17 cellular contexts compared by ENCODE assay signal in genomic region chr15:56929389-56929788, GRCh38. TPM values are rescaled to one million over a fixed set of nuclear protein-coding genes. Genes with fewer than 3 reads are reported as not detected.
DNase-seq lines count a peak whose midpoint lies in the region; ATAC-seq and TF ChIP-seq lines count a peak whose summit lies in the region.
"Had no signal": no experiment of that assay in that cellular context is flagged by ENCODE, and none has a peak within 500 bp of the region (broad histone marks: within the 10 kb centered on the region; RNA-seq: fewer than 3 reads in every experiment).

No MANE protein-coding gene starts in this region.

- H3K4me1 Mint-ChIP-seq in activated T-cell treated with anti-CD3 and anti-CD28 coated beads, Interleukin-2, amount 50 U/mL, for 24 hours (ENCODE audit: low read depth): peaks cover 76% of the 10 kb centered on the region
- H3K4me1 Mint-ChIP-seq in stimulated activated naive CD8-positive, alpha-beta T cell treated with anti-CD3 and anti-CD28 coated beads, Interleukin-15, Interleukin-2, amounts not matched to agents 100 ng/mL and 50 ng/mL, for 24 hours (ENCODE audit: low read depth): peaks cover 77% of the 10 kb centered on the region

- intact Hi-C loops in Right ventricle myocardium inferior (cut with DNase I): no loop called here

- H3K9me3 Mint-ChIP-seq in activated T-cell treated with anti-CD3 and anti-CD28 coated beads, Interleukin-2, amount 50 U/mL, for 24 hours: no peaks in the 10 kb centered on the region
- H3K9me3 Mint-ChIP-seq in stimulated activated naive CD8-positive, alpha-beta T cell treated with anti-CD3 and anti-CD28 coated beads, Interleukin-15, Interleukin-2, amounts not matched to agents 100 ng/mL and 50 ng/mL, for 24 hours: no peaks in the 10 kb centered on the region

- DNase-seq in activated T-cell treated with anti-CD3 and anti-CD28 coated beads, Interleukin-2, amount 50 U/mL, for 24 hours: no peak
- no peak for DNase-seq in activated T-cell treated with anti-CD3 and anti-CD28 coated beads, Interleukin-2, amount 50 U/mL, for 48 hours
- DNase-seq in RPMI7951 (ENCODE audit: low read depth) (peak; percentile 60), fibroblast of mammary gland (ENCODE audit: low read depth) (peak; percentile 74), Right ventricle myocardium inferior (ENCODE audit: missing footprints) (no peak)
- no peak for DNase-seq in stimulated activated CD4-positive, alpha-beta T cell treated with anti-CD3 and anti-CD28 coated beads, Interleukin-4, amount 100 ng/mL, for 4 hours
- DNase-seq: activated B cell treated with CpG ODN at 0.5 μM for 24 hours; cerebellar nuclear complex; kidney; MM.1S; naive thymus-derived CD8-positive, alpha-beta T cell; NCI-H524 treated with DMSO at 0.1 percent for 48 hours; right lobe of liver; SHP77 treated with DMSO at 0.1 percent for 48 hours; upper lobe of left lung had no signal

- H3K4me3 Mint-ChIP-seq in activated T-cell treated with anti-CD3 and anti-CD28 coated beads, Interleukin-2, amount 50 U/mL, for 24 hours: no peak overlapping the region
- no peak overlapping the region for H3K4me3 Mint-ChIP-seq in stimulated activated naive CD8-positive, alpha-beta T cell treated with anti-CD3 and anti-CD28 coated beads, Interleukin-15, Interleukin-2, amounts not matched to agents 100 ng/mL and 50 ng/mL, for 24 hours
- H3K4me3 Mint-ChIP-seq: activated B cell treated with CpG ODN at 0.5 μM for 24 hours had no signal

- H3K4me3 ChIP-seq in fibroblast of mammary gland (ENCODE audit: control insufficient read depth, low read depth, low read length): no peak overlapping the region
- H3K4me3 ChIP-seq: right lobe of liver, upper lobe of left lung had no signal

- H3K27ac Mint-ChIP-seq in activated T-cell treated with anti-CD3 and anti-CD28 coated beads, Interleukin-2, amount 50 U/mL, for 24 hours: peak overlapping the region; percentile 74
- peak overlapping the region; percentile 80 for H3K27ac Mint-ChIP-seq in stimulated activated naive CD8-positive, alpha-beta T cell treated with anti-CD3 and anti-CD28 coated beads, Interleukin-15, Interleukin-2, amounts not matched to agents 100 ng/mL and 50 ng/mL, for 24 hours
- H3K27ac Mint-ChIP-seq: activated B cell treated with CpG ODN at 0.5 μM for 24 hours had no signal

- no peak for TF ChIP-seq CTCF in fibroblast of mammary gland (conservative IDR thresholded peaks at IDR 0.05; ENCODE audit: control insufficient read depth, insufficient read depth, low read depth, low read length)

- peaks cover 65% of the 10 kb centered on the region for H3K36me3 Mint-ChIP-seq in activated T-cell treated with anti-CD3 and anti-CD28 coated beads, Interleukin-2, amount 50 U/mL, for 24 hours (ENCODE audit: low read depth)
- H3K36me3 Mint-ChIP-seq in stimulated activated naive CD8-positive, alpha-beta T cell treated with anti-CD3 and anti-CD28 coated beads, Interleukin-15, Interleukin-2, amounts not matched to agents 100 ng/mL and 50 ng/mL, for 24 hours (ENCODE audit: low read depth): peaks cover 58% of the 10 kb centered on the region

- ATAC-seq in GM18868 (IDR thresholded peaks at IDR 0.05; ENCODE audit: unreplicated experiment): no peak
- no peak for ATAC-seq in Right ventricle myocardium inferior
- ATAC-seq: naive thymus-derived CD8-positive, alpha-beta T cell; right lobe of liver had no signal

- no peaks in the 10 kb centered on the region for H3K27me3 Mint-ChIP-seq in activated T-cell treated with anti-CD3 and anti-CD28 coated beads, Interleukin-2, amount 50 U/mL, for 24 hours
- H3K27me3 Mint-ChIP-seq in stimulated activated naive CD8-positive, alpha-beta T cell treated with anti-CD3 and anti-CD28 coated beads, Interleukin-15, Interleukin-2, amounts not matched to agents 100 ng/mL and 50 ng/mL, for 24 hours: no peaks in the 10 kb centered on the region
- H3K27me3 Mint-ChIP-seq: activated B cell treated with CpG ODN at 0.5 μM for 24 hours; naive thymus-derived CD8-positive, alpha-beta T cell had no signal

RNA-seq across cellular contexts. Expression of gene TCF12, which starts 10.9 kb away (rescaled TPM):
- 120 and 157 TPM in 2 replicates for total RNA-seq in RPMI7951 (2014; rRNA removed; shearing (Covaris generic))
- 46.5 TPM for total RNA-seq in Right ventricle myocardium inferior

Comparison
In these comparisons a context has a peak if more than half of its experiments do, and no peak if none do; other contexts are left out.
1. DNase-seq: peak in RPMI7951 (single experiment) and fibroblast of mammary gland (single experiment); none in activated T-cell treated with anti-CD3 and anti-CD28 coated beads, Interleukin-2, amount 50 U/mL, for 24 hours (single experiment), activated T-cell treated with anti-CD3 and anti-CD28 coated beads, Interleukin-2, amount 50 U/mL, for 48 hours (0 of 2), stimulated activated CD4-positive, alpha-beta T cell treated with anti-CD3 and anti-CD28 coated beads, Interleukin-4, amount 100 ng/mL, for 4 hours (0 of 2) and Right ventricle myocardium inferior (single experiment).